Comparison of ENCODE assay signal across 1 cellular context in the genomic region with DNA sequence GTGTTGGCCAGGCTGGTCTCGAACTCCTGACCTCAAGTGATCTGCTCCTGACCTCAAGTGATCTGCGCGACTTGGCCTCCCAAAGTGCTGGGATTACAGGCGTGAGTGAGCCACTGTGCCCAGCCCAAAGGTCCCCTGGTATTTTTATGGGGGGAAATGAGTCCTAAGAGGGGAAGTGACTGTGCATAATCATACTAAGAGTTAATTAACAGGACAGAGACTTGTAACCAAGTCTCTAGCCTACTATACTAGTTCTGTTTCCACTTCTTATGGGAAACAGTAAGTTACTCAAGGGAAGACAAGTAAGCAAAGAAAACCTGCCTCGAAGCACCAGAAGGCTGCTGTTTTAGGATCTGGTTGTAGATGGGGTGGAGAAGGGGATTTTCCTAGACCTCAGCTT.
TF ChIP-seq lines count a peak whose summit lies in the region.

No MANE protein-coding gene starts in this region.

TF ChIP-seq in GM23338, 12 proteins besides CTCF, POLR2A, EP300 and RAD21 (continued from another document):
- TF ChIP-seq, protein P1, sequence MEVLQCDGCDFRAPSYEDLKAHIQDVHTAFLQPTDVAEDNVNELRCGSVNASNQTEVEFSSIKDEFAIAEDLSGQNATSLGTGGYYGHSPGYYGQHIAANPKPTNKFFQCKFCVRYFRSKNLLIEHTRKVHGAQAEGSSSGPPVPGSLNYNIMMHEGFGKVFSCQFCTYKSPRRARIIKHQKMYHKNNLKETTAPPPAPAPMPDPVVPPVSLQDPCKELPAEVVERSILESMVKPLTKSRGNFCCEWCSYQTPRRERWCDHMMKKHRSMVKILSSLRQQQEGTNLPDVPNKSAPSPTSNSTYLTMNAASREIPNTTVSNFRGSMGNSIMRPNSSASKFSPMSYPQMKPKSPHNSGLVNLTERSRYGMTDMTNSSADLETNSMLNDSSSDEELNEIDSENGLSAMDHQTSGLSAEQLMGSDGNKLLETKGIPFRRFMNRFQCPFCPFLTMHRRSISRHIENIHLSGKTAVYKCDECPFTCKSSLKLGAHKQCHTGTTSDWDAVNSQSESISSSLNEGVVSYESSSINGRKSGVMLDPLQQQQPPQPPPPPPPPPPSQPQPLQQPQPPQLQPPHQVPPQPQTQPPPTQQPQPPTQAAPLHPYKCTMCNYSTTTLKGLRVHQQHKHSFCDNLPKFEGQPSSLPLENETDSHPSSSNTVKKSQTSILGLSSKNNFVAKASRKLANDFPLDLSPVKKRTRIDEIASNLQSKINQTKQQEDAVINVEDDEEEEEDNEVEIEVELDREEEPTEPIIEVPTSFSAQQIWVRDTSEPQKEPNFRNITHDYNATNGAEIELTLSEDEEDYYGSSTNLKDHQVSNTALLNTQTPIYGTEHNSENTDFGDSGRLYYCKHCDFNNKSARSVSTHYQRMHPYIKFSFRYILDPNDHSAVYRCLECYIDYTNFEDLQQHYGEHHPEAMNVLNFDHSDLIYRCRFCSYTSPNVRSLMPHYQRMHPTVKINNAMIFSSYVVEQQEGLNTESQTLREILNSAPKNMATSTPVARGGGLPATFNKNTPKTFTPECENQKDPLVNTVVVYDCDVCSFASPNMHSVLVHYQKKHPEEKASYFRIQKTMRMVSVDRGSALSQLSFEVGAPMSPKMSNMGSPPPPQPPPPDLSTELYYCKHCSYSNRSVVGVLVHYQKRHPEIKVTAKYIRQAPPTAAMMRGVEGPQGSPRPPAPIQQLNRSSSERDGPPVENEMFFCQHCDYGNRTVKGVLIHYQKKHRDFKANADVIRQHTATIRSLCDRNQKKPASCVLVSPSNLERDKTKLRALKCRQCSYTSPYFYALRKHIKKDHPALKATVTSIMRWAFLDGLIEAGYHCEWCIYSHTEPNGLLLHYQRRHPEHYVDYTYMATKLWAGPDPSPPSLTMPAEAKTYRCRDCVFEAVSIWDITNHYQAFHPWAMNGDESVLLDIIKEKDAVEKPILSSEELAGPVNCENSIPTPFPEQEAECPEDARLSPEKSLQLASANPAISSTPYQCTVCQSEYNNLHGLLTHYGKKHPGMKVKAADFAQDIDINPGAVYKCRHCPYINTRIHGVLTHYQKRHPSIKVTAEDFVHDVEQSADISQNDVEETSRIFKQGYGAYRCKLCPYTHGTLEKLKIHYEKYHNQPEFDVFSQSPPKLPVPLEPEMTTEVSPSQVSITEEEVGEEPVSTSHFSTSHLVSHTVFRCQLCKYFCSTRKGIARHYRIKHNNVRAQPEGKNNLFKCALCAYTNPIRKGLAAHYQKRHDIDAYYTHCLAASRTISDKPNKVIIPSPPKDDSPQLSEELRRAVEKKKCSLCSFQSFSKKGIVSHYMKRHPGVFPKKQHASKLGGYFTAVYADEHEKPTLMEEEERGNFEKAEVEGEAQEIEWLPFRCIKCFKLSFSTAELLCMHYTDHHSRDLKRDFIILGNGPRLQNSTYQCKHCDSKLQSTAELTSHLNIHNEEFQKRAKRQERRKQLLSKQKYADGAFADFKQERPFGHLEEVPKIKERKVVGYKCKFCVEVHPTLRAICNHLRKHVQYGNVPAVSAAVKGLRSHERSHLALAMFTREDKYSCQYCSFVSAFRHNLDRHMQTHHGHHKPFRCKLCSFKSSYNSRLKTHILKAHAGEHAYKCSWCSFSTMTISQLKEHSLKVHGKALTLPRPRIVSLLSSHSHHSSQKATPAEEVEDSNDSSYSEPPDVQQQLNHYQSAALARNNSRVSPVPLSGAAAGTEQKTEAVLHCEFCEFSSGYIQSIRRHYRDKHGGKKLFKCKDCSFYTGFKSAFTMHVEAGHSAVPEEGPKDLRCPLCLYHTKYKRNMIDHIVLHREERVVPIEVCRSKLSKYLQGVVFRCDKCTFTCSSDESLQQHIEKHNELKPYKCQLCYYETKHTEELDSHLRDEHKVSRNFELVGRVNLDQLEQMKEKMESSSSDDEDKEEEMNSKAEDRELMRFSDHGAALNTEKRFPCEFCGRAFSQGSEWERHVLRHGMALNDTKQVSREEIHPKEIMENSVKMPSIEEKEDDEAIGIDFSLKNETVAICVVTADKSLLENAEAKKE (CRISPR knock-in tag; IDR thresholded peaks at IDR 0.05) = no peak
- TF ChIP-seq JUNB (IDR thresholded peaks at IDR 0.05; ENCODE audit: unreplicated experiment) = no peak
- no peak for TF ChIP-seq ZNF114 (CRISPR knock-in tag; IDR thresholded peaks at IDR 0.05)
- no peak for TF ChIP-seq EZH2 (IDR thresholded peaks at IDR 0.05; ENCODE audit: low read depth, unreplicated experiment)
- no peak for TF ChIP-seq POLR2AphosphoS5 (IDR thresholded peaks at IDR 0.05; ENCODE audit: low read depth)
- TF ChIP-seq, protein P2, sequence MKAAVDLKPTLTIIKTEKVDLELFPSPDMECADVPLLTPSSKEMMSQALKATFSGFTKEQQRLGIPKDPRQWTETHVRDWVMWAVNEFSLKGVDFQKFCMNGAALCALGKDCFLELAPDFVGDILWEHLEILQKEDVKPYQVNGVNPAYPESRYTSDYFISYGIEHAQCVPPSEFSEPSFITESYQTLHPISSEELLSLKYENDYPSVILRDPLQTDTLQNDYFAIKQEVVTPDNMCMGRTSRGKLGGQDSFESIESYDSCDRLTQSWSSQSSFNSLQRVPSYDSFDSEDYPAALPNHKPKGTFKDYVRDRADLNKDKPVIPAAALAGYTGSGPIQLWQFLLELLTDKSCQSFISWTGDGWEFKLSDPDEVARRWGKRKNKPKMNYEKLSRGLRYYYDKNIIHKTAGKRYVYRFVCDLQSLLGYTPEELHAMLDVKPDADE (IDR thresholded peaks at IDR 0.05) = no peak
- TF ChIP-seq, protein P3, sequence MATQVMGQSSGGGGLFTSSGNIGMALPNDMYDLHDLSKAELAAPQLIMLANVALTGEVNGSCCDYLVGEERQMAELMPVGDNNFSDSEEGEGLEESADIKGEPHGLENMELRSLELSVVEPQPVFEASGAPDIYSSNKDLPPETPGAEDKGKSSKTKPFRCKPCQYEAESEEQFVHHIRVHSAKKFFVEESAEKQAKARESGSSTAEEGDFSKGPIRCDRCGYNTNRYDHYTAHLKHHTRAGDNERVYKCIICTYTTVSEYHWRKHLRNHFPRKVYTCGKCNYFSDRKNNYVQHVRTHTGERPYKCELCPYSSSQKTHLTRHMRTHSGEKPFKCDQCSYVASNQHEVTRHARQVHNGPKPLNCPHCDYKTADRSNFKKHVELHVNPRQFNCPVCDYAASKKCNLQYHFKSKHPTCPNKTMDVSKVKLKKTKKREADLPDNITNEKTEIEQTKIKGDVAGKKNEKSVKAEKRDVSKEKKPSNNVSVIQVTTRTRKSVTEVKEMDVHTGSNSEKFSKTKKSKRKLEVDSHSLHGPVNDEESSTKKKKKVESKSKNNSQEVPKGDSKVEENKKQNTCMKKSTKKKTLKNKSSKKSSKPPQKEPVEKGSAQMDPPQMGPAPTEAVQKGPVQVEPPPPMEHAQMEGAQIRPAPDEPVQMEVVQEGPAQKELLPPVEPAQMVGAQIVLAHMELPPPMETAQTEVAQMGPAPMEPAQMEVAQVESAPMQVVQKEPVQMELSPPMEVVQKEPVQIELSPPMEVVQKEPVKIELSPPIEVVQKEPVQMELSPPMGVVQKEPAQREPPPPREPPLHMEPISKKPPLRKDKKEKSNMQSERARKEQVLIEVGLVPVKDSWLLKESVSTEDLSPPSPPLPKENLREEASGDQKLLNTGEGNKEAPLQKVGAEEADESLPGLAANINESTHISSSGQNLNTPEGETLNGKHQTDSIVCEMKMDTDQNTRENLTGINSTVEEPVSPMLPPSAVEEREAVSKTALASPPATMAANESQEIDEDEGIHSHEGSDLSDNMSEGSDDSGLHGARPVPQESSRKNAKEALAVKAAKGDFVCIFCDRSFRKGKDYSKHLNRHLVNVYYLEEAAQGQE (IDR thresholded peaks at IDR 0.05; ENCODE audit: unreplicated experiment) = no peak
- no peak for TF ChIP-seq CREB1 (CRISPR knock-in tag; IDR thresholded peaks at IDR 0.05; ENCODE audit: low read depth)
